In the genomic region with DNA sequence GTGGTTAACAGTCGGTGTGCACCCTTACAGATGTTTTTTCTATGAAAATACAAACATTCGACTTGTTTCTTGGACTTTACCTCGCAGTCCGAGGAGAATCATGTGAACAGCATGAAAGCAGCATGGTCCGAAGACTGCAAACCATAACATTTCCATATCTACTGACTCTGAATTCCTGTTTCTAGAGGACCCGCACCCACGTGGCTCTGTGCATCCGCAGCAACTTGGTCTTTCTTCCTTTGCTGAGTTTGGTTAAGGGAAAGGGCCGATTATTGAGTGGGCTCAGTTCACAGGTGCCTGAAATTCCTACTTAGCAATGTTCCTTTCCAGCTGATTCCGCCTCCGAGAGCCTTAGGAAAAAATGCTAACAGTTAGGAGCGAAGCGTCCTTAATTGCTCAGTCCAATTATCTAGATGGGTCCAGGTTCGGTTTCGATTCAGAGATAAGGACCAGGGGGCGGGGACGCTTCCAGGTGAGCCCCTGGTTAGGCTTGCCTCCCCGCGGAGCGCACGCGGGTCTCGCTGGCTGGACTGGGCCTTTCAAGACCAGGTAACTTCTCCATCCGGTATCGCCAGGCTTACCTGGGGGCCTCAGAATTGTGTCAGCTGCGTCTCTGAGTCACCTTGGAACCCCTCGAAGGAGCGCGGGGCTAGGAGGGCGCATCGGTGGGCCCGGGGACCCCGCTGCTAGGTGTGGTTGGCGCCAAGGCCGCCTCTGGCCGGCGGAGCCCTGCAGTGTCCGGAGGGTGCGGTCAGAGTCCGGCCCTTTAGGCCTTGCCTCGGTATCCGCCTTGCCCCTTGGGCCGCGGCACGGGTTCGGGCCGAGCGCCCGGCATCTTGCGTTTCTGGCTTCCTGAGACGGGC, we compare ENCODE assay signal across 9 cellular contexts. TPM values are rescaled to one million over a fixed set of nuclear protein-coding genes. Genes with fewer than 3 reads are reported as not detected.
DNase-seq lines count a peak whose midpoint lies in the region; ATAC-seq, FAIRE-seq and TF ChIP-seq lines count a peak whose summit lies in the region.
"Had no signal": no experiment of that assay in that cellular context is flagged by ENCODE, and none has a peak within 500 bp of the region (broad histone marks: within the 10 kb centered on the region; RNA-seq: fewer than 3 reads in every experiment).

No MANE protein-coding gene starts in this region.

- H3K36me3 ChIP-seq in bronchial epithelial cell (ENCODE audit: control insufficient read depth, insufficient read depth, low read length): no peaks in the 10 kb centered on the region
- H3K36me3 ChIP-seq in lung (ENCODE audit: control insufficient read depth in 2 of 2, insufficient read depth in 2 of 2, low read length in 2 of 2): no peaks in the 10 kb centered on the region
- no peaks in the 10 kb centered on the region for H3K36me3 ChIP-seq in transverse colon
- H3K36me3 ChIP-seq: BE2C had no signal

- peaks cover 7% of the 10 kb centered on the region for H3K36me3 Mint-ChIP-seq in activated CD4-positive, alpha-beta T cell treated with anti-CD3 and anti-CD28 coated beads, Interleukin-2, amount 10 ng/mL, durations not matched to agents 24 days and 14 days (ENCODE audit: low read depth)

- TF ChIP-seq CTCF in bronchial epithelial cell (IDR thresholded peaks at IDR 0.05; ENCODE audit: insufficient read depth, low read length, severe bottlenecking) (no peak), lung (IDR thresholded peaks at IDR 0.05; ENCODE audit: control extremely low read depth, extremely low read depth) (no peak), transverse colon (IDR thresholded peaks at IDR 0.05) (no peak)

- H3K27me3 ChIP-seq in bronchial epithelial cell (ENCODE audit: control insufficient read depth, insufficient read depth, low read length) (no peaks in the 10 kb centered on the region), lung (ENCODE audit: control insufficient read depth, insufficient read depth) (no peaks in the 10 kb centered on the region), transverse colon (no peaks in the 10 kb centered on the region)
- H3K27me3 ChIP-seq: BE2C had no signal

- peak overlapping the region; percentile 94 for H3K4me3 ChIP-seq in bronchial epithelial cell (ENCODE audit: low read depth, low read length)
- H3K4me3 ChIP-seq in lung: no peak overlapping the region
- H3K4me3 ChIP-seq in transverse colon: peak overlapping the region; percentile 62 to 87 (median 78)

- peaks cover 26% of the 10 kb centered on the region for H3K4me1 Mint-ChIP-seq in activated CD4-positive, alpha-beta T cell treated with anti-CD3 and anti-CD28 coated beads, Interleukin-2, amount 10 ng/mL, durations not matched to agents 24 days and 14 days

- H3K4me1 ChIP-seq in lung (ENCODE audit: control insufficient read depth in 2 of 2, insufficient read depth in 2 of 2, low read length in 2 of 2) (peaks cover 8% of the 10 kb centered on the region in 2 donors), transverse colon (peaks cover 6 to 31% (median 21%) of the 10 kb centered on the region in 4 donors)
- H3K4me1 ChIP-seq: BE2C had no signal

- TF ChIP-seq POLR2A in transverse colon (IDR thresholded peaks at IDR 0.05): no peak

- 44 to 54% methylated on average over 51 of the region's 51 CpGs for WGBS in lung, 2 donors
- 71% methylated on average over 13 to 39 of the region's 51 CpGs for WGBS in transverse colon (ENCODE audit: low coverage in 1 of 2), 2 donors

- in situ Hi-C loops in transverse colon (cut with MboI; ENCODE audit: low pct_ligation_motif_present in 1 of 4, low pct_unique_long_range_greater_than_20kb in 1 of 4, low sequenced_read_pairs in 3 of 4): no loop called here

- H3K27ac ChIP-seq in lung (ENCODE audit: low read depth in 1 of 2, low read length in 1 of 2) (peak overlapping the region; percentile 84 to 93), transverse colon (peak overlapping the region; percentile 91 to 98 (median 96))

- no peaks in the 10 kb centered on the region for H3K9me3 ChIP-seq in lung (ENCODE audit: control insufficient read depth in 2 of 2, insufficient read depth in 1 of 2, low read length in 1 of 2)
- H3K9me3 ChIP-seq in transverse colon: no peaks in the 10 kb centered on the region
- H3K9me3 ChIP-seq: BE2C had no signal

- ATAC-seq in lung (ENCODE audit: insufficient read depth, low FRiP score) (no peak), HG03280 (IDR thresholded peaks at IDR 0.05; ENCODE audit: unreplicated experiment) (no peak), HG03439 (IDR thresholded peaks at IDR 0.05; ENCODE audit: unreplicated experiment) (no peak)

- peak overlapping the region; percentile 59 for H3K27ac Mint-ChIP-seq in activated CD4-positive, alpha-beta T cell treated with anti-CD3 and anti-CD28 coated beads, Interleukin-2, amount 10 ng/mL, durations not matched to agents 24 days and 14 days

- FAIRE-seq in bronchial epithelial cell (lab: Jason Lieb, UNC): no peak

- H3K27me3 Mint-ChIP-seq in activated CD4-positive, alpha-beta T cell treated with anti-CD3 and anti-CD28 coated beads, Interleukin-2, amount 10 ng/mL, durations not matched to agents 24 days and 14 days: peaks cover 9% of the 10 kb centered on the region

- peak overlapping the region; percentile 89 for H3K4me3 Mint-ChIP-seq in activated CD4-positive, alpha-beta T cell treated with anti-CD3 and anti-CD28 coated beads, Interleukin-2, amount 10 ng/mL, durations not matched to agents 24 days and 14 days

- intact Hi-C loops in activated CD4-positive, alpha-beta T cell treated with anti-CD3 and anti-CD28 coated beads, Interleukin-2, amount 10 ng/mL, durations not matched to agents 24 days and 14 days (cut with micrococcal nuclease): loop anchor here (2.0 to 10.0 kb wide), 5 partner anchors 287 to 1394 kb away; partner anchors contain the start of genes COMMD1, EHBP1, MDH1 and WDPCP
- intact Hi-C loops in transverse colon (cut with DNase I; ENCODE audit: low total_unique reads): loop anchor here (5.0 to 10.0 kb wide), 2 partner anchors 98 to 220 kb away; no protein-coding TSS in a partner anchor

- H3K9me3 Mint-ChIP-seq in activated CD4-positive, alpha-beta T cell treated with anti-CD3 and anti-CD28 coated beads, Interleukin-2, amount 10 ng/mL, durations not matched to agents 24 days and 14 days: no peaks in the 10 kb centered on the region

- DNase-seq in activated CD4-positive, alpha-beta T cell treated with anti-CD3 and anti-CD28 coated beads, Interleukin-2, amount 10 ng/mL, durations not matched to agents 24 days and 14 days: no peak
- no peak for DNase-seq in activated CD4-positive, alpha-beta T cell treated with anti-CD3 and anti-CD28 coated beads for 4 hours
- no peak for DNase-seq in bronchial epithelial cell (ENCODE audit: low read depth)
- no peak for DNase-seq in lung (ENCODE audit: low spot score)
- DNase-seq in transverse colon: peak; percentile 14
- no peak for DNase-seq in NCI-H1694 (lab: John Stamatoyannopoulos, UW)
- DNase-seq: BE2C had no signal

- TF ChIP-seq EP300 in transverse colon (IDR thresholded peaks at IDR 0.05; ENCODE audit: low read depth): no peak

RNA-seq across cellular contexts. Expression of gene B3GNT2, which starts 1.1 kb away (rescaled TPM):
- total RNA-seq in activated CD4-positive, alpha-beta T cell treated with anti-CD3 and anti-CD28 coated beads, Interleukin-2, amount 10 ng/mL, durations not matched to agents 24 days and 14 days: 30.4 and 30.9 TPM in 2 replicates
- total RNA-seq in bronchial epithelial cell (46.6 and 61.7 TPM in 2 replicates), lung (10 to 100 TPM; 25.1 to 41.8 TPM), transverse colon (10 to 100 TPM; 28.1 to 41.6 (median 38.4) TPM)
- polyA plus RNA-seq in lung: 10 to 100 TPM; 11.4 to 25.6 TPM
